ENCODE assay signal across 19 cellular contexts in the genomic region with DNA sequence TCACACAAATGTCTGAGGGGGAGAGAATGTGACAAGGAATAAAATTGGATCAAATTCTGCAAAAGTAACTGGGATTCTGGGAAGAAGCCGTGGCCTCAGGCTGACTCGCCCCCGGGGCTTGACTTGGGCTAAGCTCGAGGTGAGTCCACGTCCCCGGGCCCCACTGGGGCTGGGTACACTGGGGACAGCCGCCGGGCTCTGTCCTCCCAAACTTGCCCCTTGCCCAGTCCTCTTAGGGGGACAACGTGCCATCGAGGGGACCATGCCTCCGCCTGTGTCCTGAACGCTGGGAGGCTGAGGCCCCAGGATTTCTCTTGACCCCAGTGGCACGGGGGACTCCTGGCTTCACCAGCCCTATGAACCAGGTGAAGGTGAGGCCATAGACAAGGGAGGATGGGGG. TPM values are rescaled to one million over a fixed set of nuclear protein-coding genes. Genes with fewer than 3 reads are reported as not detected.
DNase-seq lines count a peak whose midpoint lies in the region; ATAC-seq and TF ChIP-seq lines count a peak whose summit lies in the region.
"Had no signal": no experiment of that assay in that cellular context is flagged by ENCODE, and none has a peak within 500 bp of the region (broad histone marks: within the 10 kb centered on the region; RNA-seq: fewer than 3 reads in every experiment).

No MANE protein-coding gene starts in this region.

- peak; percentile 53 for DNase-seq in natural killer cell treated with Interleukin-12 subunit alpha and Interleukin-12 subunit beta and Interleukin-15 and Interleukin-18, amount 100 ng/mL, for 72 hours (ENCODE audit: low spot score)
- DNase-seq in natural killer cell: no peak
- DNase-seq in neural crest cell (ENCODE audit: low read depth, low spot score): no peak
- peak; percentile 52 for DNase-seq in upper lobe of right lung
- no peak for DNase-seq in NCI-H2107 (lab: John Stamatoyannopoulos, UW)
- no peak for DNase-seq in activated naive CD4-positive, alpha-beta T cell (lab: John Stamatoyannopoulos, UW)
- DNase-seq: 8988T; ACHN; BE2C; C1 segment of cervical spinal cord; Caco-2; Calu3; CD4-positive, CD25-positive, alpha-beta regulatory T cell; DMS79 treated with DMSO at 0.1 percent for 48 hours; GF-D8 had no signal

- H3K4me3 Mint-ChIP-seq in natural killer cell treated with Interleukin-12 subunit alpha and Interleukin-12 subunit beta and Interleukin-15 and Interleukin-18, amount 100 ng/mL, for 72 hours: no peak overlapping the region
- no peak overlapping the region for H3K4me3 Mint-ChIP-seq in natural killer cell
- H3K4me3 Mint-ChIP-seq in neural crest cell: no peak overlapping the region
- H3K4me3 Mint-ChIP-seq: CD14-positive monocyte; CD4-positive, CD25-positive, alpha-beta regulatory T cell; CD8-positive, alpha-beta T cell had no signal

- H3K9me3 Mint-ChIP-seq in natural killer cell treated with Interleukin-12 subunit alpha and Interleukin-12 subunit beta and Interleukin-15 and Interleukin-18, amount 100 ng/mL, for 72 hours: no peaks in the 10 kb centered on the region
- H3K9me3 Mint-ChIP-seq in natural killer cell: no peaks in the 10 kb centered on the region
- H3K9me3 Mint-ChIP-seq in neural crest cell: no peaks in the 10 kb centered on the region
- H3K9me3 Mint-ChIP-seq: CD4-positive, CD25-positive, alpha-beta regulatory T cell; CD8-positive, alpha-beta T cell had no signal

- H3K36me3 Mint-ChIP-seq in natural killer cell treated with Interleukin-12 subunit alpha and Interleukin-12 subunit beta and Interleukin-15 and Interleukin-18, amount 100 ng/mL, for 72 hours: no peaks in the 10 kb centered on the region
- H3K36me3 Mint-ChIP-seq in natural killer cell (no peaks in the 10 kb centered on the region), neural crest cell (ENCODE audit: low read depth) (no peaks in the 10 kb centered on the region)
- H3K36me3 Mint-ChIP-seq: CD14-positive monocyte; CD4-positive, CD25-positive, alpha-beta regulatory T cell; CD8-positive, alpha-beta T cell had no signal

- intact Hi-C loops in natural killer cell (cut with micrococcal nuclease) (no loop called here), upper lobe of right lung (cut with DNase I) (no loop called here)

- no peak overlapping the region for H3K27ac ChIP-seq in upper lobe of right lung
- H3K27ac ChIP-seq: BLaER1 had no signal

- no peaks in the 10 kb centered on the region for H3K4me1 Mint-ChIP-seq in natural killer cell treated with Interleukin-12 subunit alpha and Interleukin-12 subunit beta and Interleukin-15 and Interleukin-18, amount 100 ng/mL, for 72 hours (ENCODE audit: low read depth in 2 of 2)
- H3K4me1 Mint-ChIP-seq in natural killer cell: no peaks in the 10 kb centered on the region
- peaks cover 5% of the 10 kb centered on the region for H3K4me1 Mint-ChIP-seq in neural crest cell
- H3K4me1 Mint-ChIP-seq: CD4-positive, CD25-positive, alpha-beta regulatory T cell had no signal

- no peak overlapping the region for H3K4me3 ChIP-seq in upper lobe of right lung
- H3K4me3 ChIP-seq: BLaER1 had no signal

- H3K27me3 ChIP-seq in upper lobe of right lung: no peaks in the 10 kb centered on the region
- H3K27me3 ChIP-seq: BE2C, BLaER1 had no signal

- H3K27ac Mint-ChIP-seq in natural killer cell treated with Interleukin-12 subunit alpha and Interleukin-12 subunit beta and Interleukin-15 and Interleukin-18, amount 100 ng/mL, for 72 hours: no peak overlapping the region
- H3K27ac Mint-ChIP-seq in natural killer cell (no peak overlapping the region), neural crest cell (ENCODE audit: unreplicated experiment) (peak overlapping the region; percentile 78)
- H3K27ac Mint-ChIP-seq: CD14-positive monocyte; CD4-positive, CD25-positive, alpha-beta regulatory T cell; CD8-positive, alpha-beta T cell had no signal

- H3K36me3 ChIP-seq in upper lobe of right lung: no peaks in the 10 kb centered on the region
- H3K36me3 ChIP-seq: BE2C, BLaER1 had no signal

- no peak for TF ChIP-seq CTCF in natural killer cell (IDR thresholded peaks at IDR 0.05)
- no peak for TF ChIP-seq CTCF in neural crest cell (conservative IDR thresholded peaks at IDR 0.05)
- no peak for TF ChIP-seq CTCF in upper lobe of right lung (IDR thresholded peaks at IDR 0.05)

- H3K27me3 Mint-ChIP-seq in natural killer cell treated with Interleukin-12 subunit alpha and Interleukin-12 subunit beta and Interleukin-15 and Interleukin-18, amount 100 ng/mL, for 72 hours: no peaks in the 10 kb centered on the region
- H3K27me3 Mint-ChIP-seq in natural killer cell (ENCODE audit: low read depth in 2 of 2) (peaks cover 0 to 2% of the 10 kb centered on the region in 2 donors), neural crest cell (ENCODE audit: low read depth) (no peaks in the 10 kb centered on the region)
- H3K27me3 Mint-ChIP-seq: CD4-positive, CD25-positive, alpha-beta regulatory T cell had no signal

- no peaks in the 10 kb centered on the region for H3K4me1 ChIP-seq in upper lobe of right lung
- H3K4me1 ChIP-seq: BE2C, Caco-2 had no signal

- no peaks in the 10 kb centered on the region for H3K9me3 ChIP-seq in upper lobe of right lung
- H3K9me3 ChIP-seq: BE2C, BLaER1, Caco-2 had no signal

- ATAC-seq in natural killer cell treated with Interleukin-12 subunit alpha and Interleukin-12 subunit beta and Interleukin-15 and Interleukin-18, amount 100 ng/mL, for 72 hours: no peak
- no peak for ATAC-seq in natural killer cell
- no peak for ATAC-seq in upper lobe of right lung
- ATAC-seq: CD8-positive, alpha-beta T cell had no signal

RNA-seq across cellular contexts. Expression of a gene that starts 21.1 kb away (rescaled TPM):
- 10 to 100 TPM in 1 of 2 donors, 1 to 10 TPM in 1; 3.7 to 17.9 TPM for total RNA-seq in natural killer cell treated with Interleukin-12 subunit alpha and Interleukin-12 subunit beta and Interleukin-15 and Interleukin-18, amount 100 ng/mL, for 72 hours
- under 1 TPM in 2 of 3 donors, not detected in 1; 0.07 to 0.20 TPM for total RNA-seq in natural killer cell
- total RNA-seq in neural crest cell: 0.91 and 1.0 TPM in 2 replicates
- total RNA-seq in upper lobe of right lung: 13.7 TPM
- total RNA-seq: Caco-2; CD4-positive, CD25-positive, alpha-beta regulatory T cell had no signal

RNA-seq across cellular contexts. Expression of a gene that starts 23.0 kb away (rescaled TPM):
- total RNA-seq in natural killer cell treated with Interleukin-12 subunit alpha and Interleukin-12 subunit beta and Interleukin-15 and Interleukin-18, amount 100 ng/mL, for 72 hours: not detected
- total RNA-seq in natural killer cell (not detected), neural crest cell (not detected in 2 replicates), upper lobe of right lung (not detected)
- total RNA-seq: A673; Caco-2; Calu3; CD4-positive, CD25-positive, alpha-beta regulatory T cell; CD8-positive, alpha-beta T cell had no signal

Comparison
In these comparisons a context has a peak if more than half of its experiments do, and no peak if none do; other contexts are left out.
1. DNase-seq: peak in natural killer cell treated with Interleukin-12 subunit alpha and Interleukin-12 subunit beta and Interleukin-15 and Interleukin-18, amount 100 ng/mL, for 72 hours (single experiment) and upper lobe of right lung (single experiment); none in natural killer cell (single experiment), neural crest cell (single experiment), NCI-H2107 (single experiment) and activated naive CD4-positive, alpha-beta T cell (0 of 4).